Comparison of ENCODE assay signal across 8 cellular contexts in genomic region chr7:7181519-7182155, GRCh38. TPM values are rescaled to one million over a fixed set of nuclear protein-coding genes. Genes with fewer than 3 reads are reported as not detected.
DNase-seq lines count a peak whose midpoint lies in the region; ATAC-seq and TF ChIP-seq lines count a peak whose summit lies in the region.

No MANE protein-coding gene starts in this region.

- H3K27ac Mint-ChIP-seq in nephron = peak overlapping the region; percentile 97 to 98 (median 97)

- DNase-seq in BJ (ENCODE audit: low read depth) (no peak), NCI-H82 (lab: John Stamatoyannopoulos, UW) (peak; percentile 56), activated T-cell treated with anti-CD3 and anti-CD28 coated beads for 48 hours (ENCODE audit: low read depth) (peak; percentile 8), fibroblast of lung (ENCODE audit: low read depth in 2 of 2) (peak; percentile 53 to 57), ureter (ENCODE audit: low spot score) (peak; percentile 53)

- H3K4me2 ChIP-seq in fibroblast of lung (ENCODE audit: extremely low read depth, insufficient read depth, low read length) = peak overlapping the region; percentile 96

- H3K36me3 ChIP-seq in BJ (ENCODE audit: control insufficient read depth, insufficient read depth, low read length) (no peaks in the 10 kb centered on the region), fibroblast of lung (ENCODE audit: control insufficient read depth, insufficient read depth, low read length) (no peaks in the 10 kb centered on the region)

- peaks cover 29% of the 10 kb centered on the region for H3K4me1 Mint-ChIP-seq in nephron

- H3K4me3 ChIP-seq in BJ (ENCODE audit: low read depth, low read length) = peak overlapping the region; percentile 50
- H3K4me3 ChIP-seq in fibroblast of lung (replicated peaks in 1 of 4; ENCODE audit: control extremely low read depth in 1 of 4, insufficient read depth in 1 of 4, low read depth in 3 of 4, low read length in 4 of 4) = peak overlapping the region; percentile 70 to 98 (median 84)

- H3K9me3 ChIP-seq in fibroblast of lung (ENCODE audit: control insufficient read depth, insufficient read depth, low read depth, low read length) = no peaks in the 10 kb centered on the region

- H3K36me3 Mint-ChIP-seq in nephron (ENCODE audit: low read depth) = no peaks in the 10 kb centered on the region

- POLR2A ChIA-PET in BJ (lab: Charles Lee) = interaction anchor here (1.1 kb wide), 1 partner anchor 25 kb away, joined by 3 read pairs; no protein-coding TSS in a partner anchor

- no peaks in the 10 kb centered on the region for H4K20me1 ChIP-seq in fibroblast of lung (ENCODE audit: control insufficient read depth, extremely low read depth, insufficient read depth, low read length)

- peak overlapping the region; percentile 86 to 97 (median 96) for H3K4me3 Mint-ChIP-seq in nephron

- H2AFZ ChIP-seq in fibroblast of lung (ENCODE audit: low read length) = peak overlapping the region; percentile 98

- no peaks in the 10 kb centered on the region for H3K27me3 Mint-ChIP-seq in nephron (ENCODE audit: low read depth)

- TF ChIP-seq CTCF in BJ (IDR thresholded peaks at IDR 0.05; ENCODE audit: insufficient read depth, low read depth, low read length) (no peak), fibroblast of lung (conservative IDR thresholded peaks at IDR 0.05 in 1 of 2, IDR thresholded peaks at IDR 0.05 in 1 of 2; ENCODE audit: low read depth in 1 of 2, low read length in 2 of 2) (no peak), nephron (IDR thresholded peaks at IDR 0.05; ENCODE audit: unreplicated experiment in 3 of 3) (no peak)

- peak overlapping the region; percentile 60 for H3K9ac ChIP-seq in fibroblast of lung (ENCODE audit: insufficient read depth, low read length)

- H3K27ac ChIP-seq in fibroblast of lung (ENCODE audit: insufficient read depth, low read length) = peak overlapping the region; percentile 82

- CTCF ChIA-PET in BJ (lab: Yijun Ruan, JAX) = interaction anchor here (0.6 to 2.0 kb wide), 5 partner anchors 14 to 359 kb away, joined by 3 to 9 read pairs (median 4); no protein-coding TSS in a partner anchor

- H3K4me1 ChIP-seq in fibroblast of lung (ENCODE audit: control insufficient read depth, extremely low read depth, insufficient read depth, low read length) = peaks cover 7% of the 10 kb centered on the region

- H3K79me2 ChIP-seq in fibroblast of lung (ENCODE audit: control insufficient read depth, insufficient read depth, low read length) = peaks cover 21% of the 10 kb centered on the region

- ATAC-seq in GM19035 (IDR thresholded peaks at IDR 0.05; ENCODE audit: unreplicated experiment) = peak; percentile 38
- ATAC-seq in HG03175 (IDR thresholded peaks at IDR 0.05; ENCODE audit: unreplicated experiment) = peak; percentile 34

- H3K27me3 ChIP-seq in BJ (ENCODE audit: control insufficient read depth, insufficient read depth, low read length) (no peaks in the 10 kb centered on the region), fibroblast of lung (ENCODE audit: control insufficient read depth, insufficient read depth, low read length) (no peaks in the 10 kb centered on the region)

- no peaks in the 10 kb centered on the region for H3K9me3 Mint-ChIP-seq in nephron

RNA-seq across cellular contexts. Expression of gene C1GALT1, which starts 0.7 kb away (rescaled TPM):
- 7.9 and 19.9 TPM in 2 replicates for polyA plus RNA-seq in BJ (2011; rRNA removed)
- polyA minus RNA-seq in BJ (2011; rRNA and poly(A)+ RNA removed) = 3.8 TPM in 2 replicates
- 12.3 and 17.0 TPM in 2 replicates for total RNA-seq in fibroblast of lung
- polyA plus RNA-seq in fibroblast of lung = 23.9 and 26.3 TPM in 2 replicates
- 16.2 TPM in 2 replicates for polyA plus RNA-seq in fibroblast of lung (2012)
- 0.63 and 1.6 TPM in 2 replicates for polyA minus RNA-seq in fibroblast of lung (ENCODE audit: low replicate concordance)
- total RNA-seq in ureter = 29.7 TPM
